ENCODE assay signal across 1 cellular context in genomic region chr3:189941679-189942078, GRCh38.
TF ChIP-seq lines count a peak whose summit lies in the region.

No MANE protein-coding gene starts in this region.

TF ChIP-seq in A549, 52 proteins besides CTCF, POLR2A, EP300 and RAD21 (continued from another document):
- no peak for TF ChIP-seq RCOR1 (IDR thresholded peaks at IDR 0.05; ENCODE audit: low read depth, low read length)
- TF ChIP-seq NFE2L2 (conservative IDR thresholded peaks at IDR 0.05; ENCODE audit: low read length) = peak; percentile 51; the same call in 1 of the 2 replicates
TF ChIP-seq in A549: peak in this region for 8.
